Comparison of ENCODE assay signal across 8 cellular contexts in genomic region chr14:76956253-76957090, GRCh38.
DNase-seq lines count a peak whose midpoint lies in the region; ATAC-seq and TF ChIP-seq lines count a peak whose summit lies in the region.

No MANE protein-coding gene starts in this region.

- H3K27me3 Mint-ChIP-seq in CD4-positive, CD25-positive, alpha-beta regulatory T cell: peaks cover 14% of the 10 kb centered on the region
- H3K27me3 Mint-ChIP-seq in activated T-cell treated with anti-CD3 and anti-CD28 coated beads, Interleukin-2, amount 50 U/mL, for 24 hours: no peaks in the 10 kb centered on the region

- H4K20me1 ChIP-seq in PC-3 (ENCODE audit: low read length): no peaks in the 10 kb centered on the region

- ATAC-seq in CD4-positive, CD25-positive, alpha-beta regulatory T cell (ENCODE audit: low read depth in 2 of 2): peak; percentile 64 to 68
- ATAC-seq in GM21360 (IDR thresholded peaks at IDR 0.05; ENCODE audit: unreplicated experiment) (peak; percentile 33), PC-3 (peak; percentile 52)

- TF ChIP-seq CTCF in PC-3 (conservative IDR thresholded peaks at IDR 0.05; ENCODE audit: low read depth, low read length): no peak

- intact Hi-C loops in PC-3 (cut with micrococcal nuclease): loop anchor here (1.0 to 2.0 kb wide), 3 partner anchors 38 to 76 kb away; no protein-coding TSS in a partner anchor

- H3K79me2 ChIP-seq in PC-3 (ENCODE audit: low read length): peaks cover 3% of the 10 kb centered on the region; the same call in 1 of the 2 replicates

- H3K9ac ChIP-seq in PC-3 (ENCODE audit: low read length) (peak overlapping the region; percentile 76), muscle layer of colon (ENCODE audit: low read length) (peak overlapping the region; percentile 53)

- H3K4me1 ChIP-seq in CD4-positive, CD25-positive, alpha-beta regulatory T cell (ENCODE audit: control insufficient read depth, insufficient read depth, low read length, poor library complexity, severe bottlenecking): peaks cover 59% of the 10 kb centered on the region
- H3K4me1 ChIP-seq in PC-3 (ENCODE audit: insufficient read depth, low read length) (peaks cover 80% of the 10 kb centered on the region), esophagus (ENCODE audit: control insufficient read depth in 2 of 2, insufficient read depth in 2 of 2, low read length in 1 of 2) (peaks cover 3 to 23% of the 10 kb centered on the region in 2 donors), muscle layer of colon (ENCODE audit: insufficient read depth, low read length) (peaks cover 61% of the 10 kb centered on the region)

- BruUV-seq in PC-3 (replicated peaks; lab: Mats Ljungman, UMichigan): no TSS peak

- H3K9me2 ChIP-seq in PC-3 (replicated peaks; ENCODE audit: low read length): no peaks in the 10 kb centered on the region

- DNase-seq in CD4-positive, CD25-positive, alpha-beta regulatory T cell: peak; percentile 78 to 92 (median 80)
- DNase-seq in Jurkat, Clone E6-1 (ENCODE audit: low read depth, low spot score): peak; percentile 88
- peak; percentile 99 for DNase-seq in PC-3
- peak; percentile 90 for DNase-seq in activated T-cell treated with anti-CD3 and anti-CD28 coated beads, Interleukin-2, amount 50 U/mL, for 24 hours
- DNase-seq in stimulated activated CD8-positive, alpha-beta memory T cell treated with anti-CD3 and anti-CD28 coated beads, Interleukin-4, amount 100 ng/mL, for 48 hours: peak; percentile 93

- H3K4me3 Mint-ChIP-seq in CD4-positive, CD25-positive, alpha-beta regulatory T cell: peak overlapping the region; percentile 91 to 95 (median 94)
- H3K4me3 Mint-ChIP-seq in activated T-cell treated with anti-CD3 and anti-CD28 coated beads, Interleukin-2, amount 50 U/mL, for 24 hours: peak overlapping the region; percentile 78

- H3K4me1 Mint-ChIP-seq in CD4-positive, CD25-positive, alpha-beta regulatory T cell: peaks cover 6 to 79% (median 26%) of the 10 kb centered on the region in 4 donors
- H3K4me1 Mint-ChIP-seq in activated T-cell treated with anti-CD3 and anti-CD28 coated beads, Interleukin-2, amount 50 U/mL, for 24 hours (ENCODE audit: low read depth): peaks cover 79% of the 10 kb centered on the region

- peaks cover 10% of the 10 kb centered on the region for H3F3A ChIP-seq in PC-3 (ENCODE audit: low read length, unreplicated experiment)

- WGBS in esophagus, 2 donors: 2% methylated on average over 51 of the region's 51 CpGs

- H3K27ac Mint-ChIP-seq in CD4-positive, CD25-positive, alpha-beta regulatory T cell: peak overlapping the region; percentile 98 to 99 (median 99)
- peak overlapping the region; percentile 98 for H3K27ac Mint-ChIP-seq in activated T-cell treated with anti-CD3 and anti-CD28 coated beads, Interleukin-2, amount 50 U/mL, for 24 hours

- CTCF ChIA-PET in PC-3 (lab: Charles Lee): interaction anchor here (0.5 to 1.9 kb wide), 5 partner anchors 36 to 114 kb away, joined by 3 to 12 read pairs (median 4); no protein-coding TSS in a partner anchor

- peaks cover 0 to 2% (median 0%) of the 10 kb centered on the region in 7 donors for H3K9me3 Mint-ChIP-seq in CD4-positive, CD25-positive, alpha-beta regulatory T cell
- H3K9me3 Mint-ChIP-seq in activated T-cell treated with anti-CD3 and anti-CD28 coated beads, Interleukin-2, amount 50 U/mL, for 24 hours: no peaks in the 10 kb centered on the region

- peak overlapping the region; percentile 50 for H2AFZ ChIP-seq in PC-3 (ENCODE audit: low read length)

- no peaks in the 10 kb centered on the region for H3K27me3 ChIP-seq in CD4-positive, CD25-positive, alpha-beta regulatory T cell (ENCODE audit: control insufficient read depth, insufficient read depth, low read length)
- H3K27me3 ChIP-seq in PC-3 (ENCODE audit: low read length) (no peaks in the 10 kb centered on the region), esophagus (ENCODE audit: control insufficient read depth in 1 of 2, insufficient read depth in 2 of 2, low read length in 2 of 2) (no peaks in the 10 kb centered on the region), muscle layer of colon (ENCODE audit: control insufficient read depth in 1 of 2, insufficient read depth in 2 of 2, low read length in 2 of 2) (no peaks in the 10 kb centered on the region)

- H3K4me3 ChIP-seq in CD4-positive, CD25-positive, alpha-beta regulatory T cell (ENCODE audit: low read depth, low read length): peak overlapping the region; percentile 76
- H3K4me3 ChIP-seq in Jurkat, Clone E6-1 (ENCODE audit: low read length): peak overlapping the region; percentile 62
- peak overlapping the region; percentile 52 for H3K4me3 ChIP-seq in PC-3 (ENCODE audit: low read length)
- H3K4me3 ChIP-seq in esophagus (ENCODE audit: low read depth in 1 of 2, low read length in 2 of 2): peak overlapping the region; percentile 28 to 39
- H3K4me3 ChIP-seq in muscle layer of colon (ENCODE audit: low read depth in 1 of 2, low read length in 2 of 2): peak overlapping the region; percentile 36 to 51

- H3K27ac ChIP-seq in CD4-positive, CD25-positive, alpha-beta regulatory T cell (ENCODE audit: insufficient read depth, low read length, poor library complexity, severe bottlenecking): peak overlapping the region; percentile 96
- peak overlapping the region; percentile 95 for H3K27ac ChIP-seq in PC-3 (ENCODE audit: low read length)
- H3K27ac ChIP-seq in esophagus (ENCODE audit: low read depth in 2 of 2, low read length in 1 of 2): peak overlapping the region; percentile 95 to 97
- H3K27ac ChIP-seq in muscle layer of colon (ENCODE audit: low read depth, low read length): peak overlapping the region; percentile 97

- POLR2A ChIA-PET in PC-3 (lab: Charles Lee; ENCODE audit: unreplicated experiment): interaction anchor here (0.5 to 0.7 kb wide), 3 partner anchors 56 to 84 kb away, joined by 3 to 5 read pairs (median 3); no protein-coding TSS in a partner anchor

- H3K36me3 Mint-ChIP-seq in CD4-positive, CD25-positive, alpha-beta regulatory T cell: no peaks in the 10 kb centered on the region
- no peaks in the 10 kb centered on the region for H3K36me3 Mint-ChIP-seq in activated T-cell treated with anti-CD3 and anti-CD28 coated beads, Interleukin-2, amount 50 U/mL, for 24 hours (ENCODE audit: low read depth)

- H3K36me3 ChIP-seq in CD4-positive, CD25-positive, alpha-beta regulatory T cell (ENCODE audit: control insufficient read depth, insufficient read depth, low read length): no peaks in the 10 kb centered on the region
- H3K36me3 ChIP-seq in PC-3 (ENCODE audit: low read depth, low read length) (no peaks in the 10 kb centered on the region), esophagus (ENCODE audit: control insufficient read depth in 2 of 2, insufficient read depth in 2 of 2, low read length in 1 of 2) (no peaks in the 10 kb centered on the region), muscle layer of colon (ENCODE audit: insufficient read depth, low read length) (no peaks in the 10 kb centered on the region)

- H3K4me2 ChIP-seq in PC-3 (ENCODE audit: low read length): peak overlapping the region; percentile 80

- H3K9me3 ChIP-seq in CD4-positive, CD25-positive, alpha-beta regulatory T cell (ENCODE audit: control insufficient read depth in 2 of 2, low read length in 2 of 2): no peaks in the 10 kb centered on the region
- H3K9me3 ChIP-seq in PC-3 (ENCODE audit: low read length) (no peaks in the 10 kb centered on the region), esophagus (ENCODE audit: control insufficient read depth in 2 of 2, insufficient read depth in 1 of 2, low read depth in 1 of 2, low read length in 1 of 2) (no peaks in the 10 kb centered on the region), muscle layer of colon (ENCODE audit: low read length) (no peaks in the 10 kb centered on the region)

Comparison
In these comparisons a context has a peak if more than half of its experiments do, and no peak if none do; other contexts are left out.
1. Peak in every context shown above with its lines: DNase-seq, ATAC-seq, H3K4me3 ChIP-seq and H3K27ac ChIP-seq.